Comparison of ENCODE assay signal across 20 cellular contexts in the genomic region with DNA sequence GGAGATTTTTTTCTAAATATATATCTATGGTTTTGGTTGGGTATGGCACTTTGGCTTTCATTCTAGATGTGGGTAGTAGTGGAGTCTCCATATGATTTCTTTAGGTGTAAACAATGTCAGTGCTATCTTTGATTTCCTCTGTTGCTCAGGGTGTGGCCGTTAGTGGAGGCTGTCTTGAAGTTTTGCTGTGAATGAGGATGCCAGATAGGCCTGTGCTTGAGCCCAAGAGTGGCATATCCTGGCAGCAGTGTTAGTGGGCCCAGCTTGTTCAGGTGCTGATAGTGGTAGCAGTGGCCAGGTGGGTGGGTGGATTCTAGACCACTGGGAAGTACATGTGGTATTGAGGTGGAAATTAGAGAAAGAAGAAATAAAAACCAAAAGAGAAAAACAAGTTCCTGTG. TPM values are rescaled to one million over a fixed set of nuclear protein-coding genes. Genes with fewer than 3 reads are reported as not detected.
"Had no signal": no experiment of that assay in that cellular context is flagged by ENCODE, and none has a peak within 500 bp of the region (broad histone marks: within the 10 kb centered on the region; RNA-seq: fewer than 3 reads in every experiment).

No MANE protein-coding gene starts in this region.

- H3K27me3 Mint-ChIP-seq: naive thymus-derived CD8-positive, alpha-beta T cell; stimulated activated naive CD8-positive, alpha-beta T cell treated with anti-CD3 and anti-CD28 coated beads, Interleukin-15, Interleukin-2, amounts not matched to agents 100 ng/mL and 50 ng/mL, for 24 hours had no signal

- H3K4me3 Mint-ChIP-seq: stimulated activated effector memory CD8-positive, alpha-beta T cell treated with anti-CD3 and anti-CD28 coated beads, Interleukin-12 subunit alpha, Interleukin-12 subunit beta, amount 100 ng/mL, for 72 hours; stimulated activated naive CD8-positive, alpha-beta T cell treated with anti-CD3 and anti-CD28 coated beads, Interleukin-15, Interleukin-2, amounts not matched to agents 100 ng/mL and 50 ng/mL, for 24 hours had no signal

- H3K4me1 Mint-ChIP-seq: stimulated activated effector memory CD8-positive, alpha-beta T cell treated with anti-CD3 and anti-CD28 coated beads, Interleukin-12 subunit alpha, Interleukin-12 subunit beta, amount 100 ng/mL, for 72 hours had no signal

- H3K9me3 Mint-ChIP-seq: naive thymus-derived CD8-positive, alpha-beta T cell; stimulated activated effector memory CD8-positive, alpha-beta T cell treated with anti-CD3 and anti-CD28 coated beads, Interleukin-12 subunit alpha, Interleukin-12 subunit beta, amount 100 ng/mL, for 72 hours; stimulated activated naive CD8-positive, alpha-beta T cell treated with anti-CD3 and anti-CD28 coated beads, Interleukin-15, Interleukin-2, amounts not matched to agents 100 ng/mL and 50 ng/mL, for 24 hours had no signal

- DNase-seq: dorsolateral prefrontal cortex; effector CD8-positive, alpha-beta T cell; heart right ventricle; hypothalamus; kidney glomerular epithelial cell; mesendoderm; naive thymus-derived CD8-positive, alpha-beta T cell; psoas muscle; retina; right lobe of liver; stimulated activated CD4-positive, alpha-beta T cell treated with anti-CD3 and anti-CD28 coated beads, Interleukin-4, amount 100 ng/mL, for 1 hour; stimulated activated CD8-positive, alpha-beta memory T cell treated with anti-CD3 and anti-CD28 coated beads, Interleukin-4, amount 100 ng/mL, for 48 hours; testis; upper lobe of right lung had no signal

- ATAC-seq: esophagus mucosa; heart right ventricle; psoas muscle; right lobe of liver; stimulated activated effector memory CD8-positive, alpha-beta T cell treated with anti-CD3 and anti-CD28 coated beads, Interleukin-12 subunit alpha, Interleukin-12 subunit beta, amount 100 ng/mL, for 72 hours; upper lobe of right lung had no signal

- H3K27ac Mint-ChIP-seq: stimulated activated effector memory CD8-positive, alpha-beta T cell treated with anti-CD3 and anti-CD28 coated beads, Interleukin-12 subunit alpha, Interleukin-12 subunit beta, amount 100 ng/mL, for 72 hours; stimulated activated naive CD8-positive, alpha-beta T cell treated with anti-CD3 and anti-CD28 coated beads, Interleukin-15, Interleukin-2, amounts not matched to agents 100 ng/mL and 50 ng/mL, for 24 hours had no signal

- H3K36me3 Mint-ChIP-seq: naive thymus-derived CD8-positive, alpha-beta T cell; stimulated activated effector memory CD8-positive, alpha-beta T cell treated with anti-CD3 and anti-CD28 coated beads, Interleukin-12 subunit alpha, Interleukin-12 subunit beta, amount 100 ng/mL, for 72 hours had no signal

RNA-seq across cellular contexts. Expression of a gene that starts 8.9 kb away (rescaled TPM):
- total RNA-seq: esophagus mucosa, fibroblast of lung, glomerular endothelial cell, psoas muscle, vagina had no signal
